Comparison of ENCODE assay signal across 2 cellular contexts in genomic region chr6:25835442-25836283, GRCh38.
TF ChIP-seq lines count a peak whose summit lies in the region.

No MANE protein-coding gene starts in this region.

TF ChIP-seq in GM23338, 12 proteins besides CTCF, POLR2A, EP300 and RAD21 (continued from another document):
- TF ChIP-seq, protein P1, sequence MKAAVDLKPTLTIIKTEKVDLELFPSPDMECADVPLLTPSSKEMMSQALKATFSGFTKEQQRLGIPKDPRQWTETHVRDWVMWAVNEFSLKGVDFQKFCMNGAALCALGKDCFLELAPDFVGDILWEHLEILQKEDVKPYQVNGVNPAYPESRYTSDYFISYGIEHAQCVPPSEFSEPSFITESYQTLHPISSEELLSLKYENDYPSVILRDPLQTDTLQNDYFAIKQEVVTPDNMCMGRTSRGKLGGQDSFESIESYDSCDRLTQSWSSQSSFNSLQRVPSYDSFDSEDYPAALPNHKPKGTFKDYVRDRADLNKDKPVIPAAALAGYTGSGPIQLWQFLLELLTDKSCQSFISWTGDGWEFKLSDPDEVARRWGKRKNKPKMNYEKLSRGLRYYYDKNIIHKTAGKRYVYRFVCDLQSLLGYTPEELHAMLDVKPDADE (IDR thresholded peaks at IDR 0.05) = no peak
- no peak for TF ChIP-seq JUNB (IDR thresholded peaks at IDR 0.05; ENCODE audit: unreplicated experiment)
- TF ChIP-seq EZH2 (IDR thresholded peaks at IDR 0.05; ENCODE audit: low read depth, unreplicated experiment) = no peak
- no peak for TF ChIP-seq STAT1 (IDR thresholded peaks at IDR 0.05; ENCODE audit: unreplicated experiment)
- TF ChIP-seq EZH2phosphoT487 (IDR thresholded peaks at IDR 0.05; ENCODE audit: unreplicated experiment) = no peak
- TF ChIP-seq ZNF331 (CRISPR knock-in tag; IDR thresholded peaks at IDR 0.05; ENCODE audit: low read depth) = no peak
- TF ChIP-seq, protein P2, sequence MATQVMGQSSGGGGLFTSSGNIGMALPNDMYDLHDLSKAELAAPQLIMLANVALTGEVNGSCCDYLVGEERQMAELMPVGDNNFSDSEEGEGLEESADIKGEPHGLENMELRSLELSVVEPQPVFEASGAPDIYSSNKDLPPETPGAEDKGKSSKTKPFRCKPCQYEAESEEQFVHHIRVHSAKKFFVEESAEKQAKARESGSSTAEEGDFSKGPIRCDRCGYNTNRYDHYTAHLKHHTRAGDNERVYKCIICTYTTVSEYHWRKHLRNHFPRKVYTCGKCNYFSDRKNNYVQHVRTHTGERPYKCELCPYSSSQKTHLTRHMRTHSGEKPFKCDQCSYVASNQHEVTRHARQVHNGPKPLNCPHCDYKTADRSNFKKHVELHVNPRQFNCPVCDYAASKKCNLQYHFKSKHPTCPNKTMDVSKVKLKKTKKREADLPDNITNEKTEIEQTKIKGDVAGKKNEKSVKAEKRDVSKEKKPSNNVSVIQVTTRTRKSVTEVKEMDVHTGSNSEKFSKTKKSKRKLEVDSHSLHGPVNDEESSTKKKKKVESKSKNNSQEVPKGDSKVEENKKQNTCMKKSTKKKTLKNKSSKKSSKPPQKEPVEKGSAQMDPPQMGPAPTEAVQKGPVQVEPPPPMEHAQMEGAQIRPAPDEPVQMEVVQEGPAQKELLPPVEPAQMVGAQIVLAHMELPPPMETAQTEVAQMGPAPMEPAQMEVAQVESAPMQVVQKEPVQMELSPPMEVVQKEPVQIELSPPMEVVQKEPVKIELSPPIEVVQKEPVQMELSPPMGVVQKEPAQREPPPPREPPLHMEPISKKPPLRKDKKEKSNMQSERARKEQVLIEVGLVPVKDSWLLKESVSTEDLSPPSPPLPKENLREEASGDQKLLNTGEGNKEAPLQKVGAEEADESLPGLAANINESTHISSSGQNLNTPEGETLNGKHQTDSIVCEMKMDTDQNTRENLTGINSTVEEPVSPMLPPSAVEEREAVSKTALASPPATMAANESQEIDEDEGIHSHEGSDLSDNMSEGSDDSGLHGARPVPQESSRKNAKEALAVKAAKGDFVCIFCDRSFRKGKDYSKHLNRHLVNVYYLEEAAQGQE (IDR thresholded peaks at IDR 0.05; ENCODE audit: unreplicated experiment) = no peak
- no peak for TF ChIP-seq ZNF462 (CRISPR knock-in tag; IDR thresholded peaks at IDR 0.05)
- TF ChIP-seq CREB1 (CRISPR knock-in tag; IDR thresholded peaks at IDR 0.05; ENCODE audit: low read depth) = no peak

TF ChIP-seq in WTC11, 78 proteins besides CTCF, POLR2A, EP300 and RAD21 (continued from another document):
- TF ChIP-seq, protein P3, sequence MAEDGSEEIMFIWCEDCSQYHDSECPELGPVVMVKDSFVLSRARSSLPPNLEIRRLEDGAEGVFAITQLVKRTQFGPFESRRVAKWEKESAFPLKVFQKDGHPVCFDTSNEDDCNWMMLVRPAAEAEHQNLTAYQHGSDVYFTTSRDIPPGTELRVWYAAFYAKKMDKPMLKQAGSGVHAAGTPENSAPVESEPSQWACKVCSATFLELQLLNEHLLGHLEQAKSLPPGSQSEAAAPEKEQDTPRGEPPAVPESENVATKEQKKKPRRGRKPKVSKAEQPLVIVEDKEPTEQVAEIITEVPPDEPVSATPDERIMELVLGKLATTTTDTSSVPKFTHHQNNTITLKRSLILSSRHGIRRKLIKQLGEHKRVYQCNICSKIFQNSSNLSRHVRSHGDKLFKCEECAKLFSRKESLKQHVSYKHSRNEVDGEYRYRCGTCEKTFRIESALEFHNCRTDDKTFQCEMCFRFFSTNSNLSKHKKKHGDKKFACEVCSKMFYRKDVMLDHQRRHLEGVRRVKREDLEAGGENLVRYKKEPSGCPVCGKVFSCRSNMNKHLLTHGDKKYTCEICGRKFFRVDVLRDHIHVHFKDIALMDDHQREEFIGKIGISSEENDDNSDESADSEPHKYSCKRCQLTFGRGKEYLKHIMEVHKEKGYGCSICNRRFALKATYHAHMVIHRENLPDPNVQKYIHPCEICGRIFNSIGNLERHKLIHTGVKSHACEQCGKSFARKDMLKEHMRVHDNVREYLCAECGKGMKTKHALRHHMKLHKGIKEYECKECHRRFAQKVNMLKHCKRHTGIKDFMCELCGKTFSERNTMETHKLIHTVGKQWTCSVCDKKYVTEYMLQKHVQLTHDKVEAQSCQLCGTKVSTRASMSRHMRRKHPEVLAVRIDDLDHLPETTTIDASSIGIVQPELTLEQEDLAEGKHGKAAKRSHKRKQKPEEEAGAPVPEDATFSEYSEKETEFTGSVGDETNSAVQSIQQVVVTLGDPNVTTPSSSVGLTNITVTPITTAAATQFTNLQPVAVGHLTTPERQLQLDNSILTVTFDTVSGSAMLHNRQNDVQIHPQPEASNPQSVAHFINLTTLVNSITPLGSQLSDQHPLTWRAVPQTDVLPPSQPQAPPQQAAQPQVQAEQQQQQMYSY (CRISPR knock-in tag; IDR thresholded peaks at IDR 0.05) = no peak
- TF ChIP-seq ARID4B (CRISPR knock-in tag; IDR thresholded peaks at IDR 0.05; ENCODE audit: borderline replicate concordance) (no peak), ZNF232 (CRISPR knock-in tag; IDR thresholded peaks at IDR 0.05) (no peak), ZSCAN18 (CRISPR knock-in tag; IDR thresholded peaks at IDR 0.05) (no peak), ZNF671 (CRISPR knock-in tag; IDR thresholded peaks at IDR 0.05) (no peak), SMAD3 (CRISPR knock-in tag; IDR thresholded peaks at IDR 0.05; ENCODE audit: borderline replicate concordance) (no peak), CBFB (CRISPR knock-in tag; IDR thresholded peaks at IDR 0.05; ENCODE audit: low read depth) (no peak), ATF6 (CRISPR knock-in tag; IDR thresholded peaks at IDR 0.05) (no peak), ZNF532 (CRISPR knock-in tag; IDR thresholded peaks at IDR 0.05; ENCODE audit: borderline replicate concordance) (no peak)
TF ChIP-seq in WTC11: peak in this region for 0.
